ENCODE assay signal across 25 cellular contexts in genomic region chr3:40731445-40731844, GRCh38.
"Had no signal": no experiment of that assay in that cellular context is flagged by ENCODE, and none has a peak within 500 bp of the region (broad histone marks: within the 10 kb centered on the region; RNA-seq: fewer than 3 reads in every experiment).

No MANE protein-coding gene starts in this region.

- H3K27me3 Mint-ChIP-seq: progenitor cell of endocrine pancreas; stimulated activated memory B cell treated with anti-CD40 and anti-IgM and Interleukin-4, amounts not matched to agents 10 μg/mL and 1 μg/mL and 100 μg/mL, for 72 hours had no signal

- H3K27ac Mint-ChIP-seq: natural killer cell; nephron; neural progenitor cell; progenitor cell of endocrine pancreas; stimulated activated memory B cell treated with anti-CD40 and anti-IgM and Interleukin-4, amounts not matched to agents 10 μg/mL and 1 μg/mL and 100 μg/mL, for 72 hours; stimulated activated naive CD8-positive, alpha-beta T cell treated with anti-CD3 and anti-CD28 coated beads, Interleukin-15, amount 100 ng/mL, for 72 hours had no signal

- H3K4me1 Mint-ChIP-seq: natural killer cell; nephron; neural progenitor cell; stimulated activated memory B cell treated with anti-CD40 and anti-IgM and Interleukin-4, amounts not matched to agents 10 μg/mL and 1 μg/mL and 100 μg/mL, for 72 hours; stimulated activated naive CD8-positive, alpha-beta T cell treated with anti-CD3 and anti-CD28 coated beads, Interleukin-15, amount 100 ng/mL, for 72 hours had no signal

- H3K4me3 Mint-ChIP-seq: natural killer cell; nephron; neural progenitor cell; stimulated activated memory B cell treated with anti-CD40 and anti-IgM and Interleukin-4, amounts not matched to agents 10 μg/mL and 1 μg/mL and 100 μg/mL, for 72 hours; stimulated activated naive CD8-positive, alpha-beta T cell treated with anti-CD3 and anti-CD28 coated beads, Interleukin-15, amount 100 ng/mL, for 72 hours had no signal

- DNase-seq: natural killer cell; occipital lobe; ovary; posterior cingulate gyrus; psoas muscle; right cardiac atrium; right lobe of liver; sigmoid colon; spleen; stimulated activated CD4-positive, alpha-beta T cell treated with anti-CD3 and anti-CD28 coated beads, Interleukin-12 subunit alpha, Interleukin-12 subunit beta, amount 100 ng/mL, for 4 hours; stimulated activated CD4-positive, alpha-beta T cell treated with anti-CD3 and anti-CD28 coated beads, Interleukin-1b, Interleukin-23, amount 100 ng/mL, for 48 hours; stimulated activated CD4-positive, alpha-beta T cell treated with anti-CD3 and anti-CD28 coated beads, Interleukin-4, amount 100 ng/mL, for 1 hour; stimulated activated CD4-positive, alpha-beta T cell treated with anti-CD3 and anti-CD28 coated beads, Interleukin-4, amount 100 ng/mL, for 4 hours; stimulated activated CD8-positive, alpha-beta memory T cell treated with anti-CD3 and anti-CD28 coated beads, Interleukin-4, amount 100 ng/mL, for 48 hours; stimulated activated naive CD4-positive, alpha-beta T cell; stimulated activated naive CD8-positive, alpha-beta T cell treated with anti-CD3 and anti-CD28 coated beads, Interleukin-15, amount 100 ng/mL, for 72 hours; stimulated activated naive CD8-positive, alpha-beta T cell treated with anti-CD3 and anti-CD28 coated beads, Interleukin-15, Interleukin-2, amounts not matched to agents 100 U/mL and 50 U/mL, for 24 hours; substantia nigra; thyroid gland; trophoblast cell; upper lobe of left lung had no signal

- H3K36me3 Mint-ChIP-seq: neural progenitor cell had no signal
